In genomic region chr16:79047337-79047736, GRCh38 we compare ENCODE assay signal across 10 cellular contexts.
A peak's percentile ranks its signal among the peaks of the same experiment; 100 is the strongest.
DNase-seq lines count a peak whose midpoint lies in the region; ATAC-seq and TF ChIP-seq lines count a peak whose summit lies in the region.
"Had no signal": no experiment of that assay in that cellular context is flagged by ENCODE, and none has a peak within 500 bp of the region (broad histone marks: within the 10 kb centered on the region; RNA-seq: fewer than 3 reads in every experiment).

No MANE protein-coding gene starts in this region.

- H3K9me2 ChIP-seq in OCI-LY1 (ENCODE audit: low read depth, low read length), result no peaks in the 10 kb centered on the region

- DNase-seq in ACHN (peak; percentile 5), GM06990 (ENCODE audit: extremely low read depth, insufficient read length) (no peak), fibroblast of villous mesenchyme (ENCODE audit: low read depth) (no peak)
- DNase-seq: activated T-cell treated with anti-CD3 and anti-CD28 coated beads, Interleukin-2, amount 50 U/mL, for 4 hours; NCI-H1048 had no signal

- TF ChIP-seq CTCF in GM06990 (IDR thresholded peaks at IDR 0.05; ENCODE audit: insufficient read depth, low read length, poor library complexity, severe bottlenecking) (peak; percentile 68), OCI-LY1 (IDR thresholded peaks at IDR 0.05; ENCODE audit: low read length) (peak; percentile 55), fibroblast of villous mesenchyme (IDR thresholded peaks at IDR 0.05; ENCODE audit: insufficient read depth, low read depth, low read length) (peak; percentile 38)

- H3K36me3 ChIP-seq in GM06990 (ENCODE audit: control insufficient read depth, insufficient read depth, low read length) (no peaks in the 10 kb centered on the region), OCI-LY1 (ENCODE audit: insufficient read depth, low read length) (no peaks in the 10 kb centered on the region)

- no peaks in the 10 kb centered on the region for H3F3A ChIP-seq in OCI-LY1 (ENCODE audit: insufficient read depth, low read length)

- no peak overlapping the region for H3K4me2 ChIP-seq in OCI-LY1 (ENCODE audit: low read length)

- H3K4me3 ChIP-seq in GM06990 (replicated peaks; ENCODE audit: low read depth, low read length) (no peak overlapping the region), OCI-LY1 (ENCODE audit: low read depth, low read length, poor library complexity, severe bottlenecking) (no peak overlapping the region), fibroblast of villous mesenchyme (ENCODE audit: low read depth, low read length) (no peak overlapping the region)

- no peak overlapping the region for H2AFZ ChIP-seq in OCI-LY1 (ENCODE audit: low read length)

- no peaks in the 10 kb centered on the region for H4K20me1 ChIP-seq in OCI-LY1 (ENCODE audit: insufficient read depth, low read length)

- in situ Hi-C loops in ACHN (cut with HindIII; ENCODE audit: low pct_ligation_motif_present, low pct_unique_long_range_greater_than_20kb, low sequenced_read_pairs), result no loop called here

- no peak overlapping the region for H3K9ac ChIP-seq in OCI-LY1 (ENCODE audit: low read length)

- H3K79me2 ChIP-seq in OCI-LY1 (ENCODE audit: insufficient read depth, low read length), result no peaks in the 10 kb centered on the region

- ATAC-seq in HG02852 (IDR thresholded peaks at IDR 0.05; ENCODE audit: unreplicated experiment), result no peak
- ATAC-seq in GM19324 (IDR thresholded peaks at IDR 0.05; ENCODE audit: low FRiP score, unreplicated experiment), result no peak
- ATAC-seq in HG02981 (IDR thresholded peaks at IDR 0.05; ENCODE audit: unreplicated experiment), result no peak
- no peak for ATAC-seq in GM21360 (IDR thresholded peaks at IDR 0.05; ENCODE audit: unreplicated experiment)
- ATAC-seq: activated T-cell treated with anti-CD3 and anti-CD28 coated beads, Interleukin-2, amount 50 U/mL, for 4 hours had no signal

- H3K27ac ChIP-seq in OCI-LY1 (ENCODE audit: low read depth, low read length, poor library complexity, severe bottlenecking), result no peak overlapping the region

- no peaks in the 10 kb centered on the region for H3K4me1 ChIP-seq in OCI-LY1 (ENCODE audit: insufficient read depth, low read length, severe bottlenecking)

- no peaks in the 10 kb centered on the region for H3K9me3 ChIP-seq in OCI-LY1 (ENCODE audit: low read length)

- H3K27me3 ChIP-seq in GM06990 (replicated peaks; ENCODE audit: control insufficient read depth, insufficient read depth, low read length) (no peaks in the 10 kb centered on the region; the same call in 1 of the 2 replicates), OCI-LY1 (ENCODE audit: insufficient read depth, low read length) (no peaks in the 10 kb centered on the region)
